33 cellular contexts compared by ENCODE assay signal in the genomic region with DNA sequence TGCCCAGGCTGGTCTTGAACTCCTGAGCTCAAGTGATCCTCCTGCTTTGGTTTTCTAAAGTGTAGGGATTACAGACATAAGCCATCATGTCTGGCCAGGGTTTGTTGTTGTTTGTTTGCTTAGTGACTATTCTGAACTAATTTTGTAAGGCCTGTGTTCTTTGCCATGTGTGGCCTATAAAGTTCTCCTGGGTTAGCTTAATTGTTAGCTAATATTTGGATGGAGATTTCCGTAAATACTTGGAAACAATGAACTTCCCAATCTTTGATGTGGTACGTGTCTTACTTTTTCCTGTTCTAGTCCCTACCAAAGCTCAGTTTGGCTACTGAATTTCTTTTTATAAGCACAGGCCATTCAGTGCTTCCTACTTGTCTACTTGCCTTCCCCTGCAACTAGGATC. TPM values are rescaled to one million over a fixed set of nuclear protein-coding genes. Genes with fewer than 3 reads are reported as not detected.
"Had no signal": no experiment of that assay in that cellular context is flagged by ENCODE, and none has a peak within 500 bp of the region (broad histone marks: within the 10 kb centered on the region; RNA-seq: fewer than 3 reads in every experiment).

No MANE protein-coding gene starts in this region.

- H3K27ac ChIP-seq: brain microvascular endothelial cell, cardiac muscle cell, SJCRH30 had no signal

- H3K27me3 ChIP-seq: brain microvascular endothelial cell, cardiac muscle cell, SJCRH30 had no signal

- ATAC-seq: activated CD4-positive, alpha-beta T cell treated with anti-CD3 and anti-CD28 coated beads for 36 hours; activated CD8-positive, alpha-beta T cell treated with anti-CD3 and anti-CD28 coated beads for 36 hours; activated T-cell treated with anti-CD3 and anti-CD28 coated beads, Interleukin-2, amount 50 U/mL, for 72 hours; Panc1; Right ventricle myocardium inferior had no signal

- H3K36me3 ChIP-seq: cardiac muscle cell, SJCRH30 had no signal

- H3K9me3 ChIP-seq: SJCRH30, SK-N-SH had no signal

- H3K4me3 ChIP-seq: cardiac muscle cell, SJCRH30 had no signal

- H3K27me3 Mint-ChIP-seq: activated CD4-positive, alpha-beta T cell treated with anti-CD3 and anti-CD28 coated beads for 36 hours; activated CD8-positive, alpha-beta T cell treated with anti-CD3 and anti-CD28 coated beads for 36 hours; activated naive CD4-positive, alpha-beta T cell treated with anti-CD3 and anti-CD28 coated beads, Interleukin-2, amount 10 ng/mL, durations not matched to agents 7 days and 5 days; activated naive CD8-positive, alpha-beta T cell treated with anti-CD3 and anti-CD28 coated beads for 36 hours had no signal

- H3K9me3 Mint-ChIP-seq: activated CD8-positive, alpha-beta T cell treated with anti-CD3 and anti-CD28 coated beads for 36 hours; activated naive CD4-positive, alpha-beta T cell treated with anti-CD3 and anti-CD28 coated beads, Interleukin-2, amount 10 ng/mL, durations not matched to agents 7 days and 5 days; activated naive CD8-positive, alpha-beta T cell treated with anti-CD3 and anti-CD28 coated beads for 36 hours; activated T-cell treated with anti-CD3 and anti-CD28 coated beads, Interleukin-2, amount 50 U/mL, for 72 hours; activated T-helper 2 cell treated with anti-CD3 and anti-CD28 coated beads, Interferon-gamma antibody, Interleukin-2, Interleukin-4, amounts not matched to agents 10 μg/mL and 5 μg/mL and 100 μg/mL, durations not matched to agents 14 hours and 24 hours and 36 hours had no signal

- DNase-seq: activated CD4-positive, alpha-beta T cell treated with anti-CD3 and anti-CD28 coated beads for 36 hours; activated CD8-positive, alpha-beta memory T cell treated with anti-CD3 and anti-CD28 coated beads, Interleukin-2, amount 50 U/mL, for 4 hours; activated CD8-positive, alpha-beta T cell treated with anti-CD3 and anti-CD28 coated beads for 36 hours; activated gamma-delta T cell treated with Interleukin-2 at 50 U/mL for 16 hours; activated naive CD4-positive, alpha-beta T cell treated with anti-CD3 and anti-CD28 coated beads, Interleukin-2, amount 10 ng/mL, durations not matched to agents 7 days and 5 days; activated naive CD8-positive, alpha-beta T cell treated with anti-CD3 and anti-CD28 coated beads for 36 hours; activated T-cell treated with anti-CD3 and anti-CD28 coated beads, Interleukin-2, amount 50 U/mL, for 72 hours; brain microvascular endothelial cell; IMR-90; Kasumi-1; KBM-7; NCI-H1048; NCI-H146; NCI-H187 treated with DMSO at 0.1 percent for 48 hours; NCI-H2081 treated with DMSO at 0.1 percent for 48 hours; NCI-H2171 treated with DMSO at 0.1 percent for 48 hours; NCI-H226; NCI-H526 treated with DMSO at 0.1 percent for 48 hours; NCI-H82; NK-92 treated with Interleukin-12 subunit alpha and Interleukin-12 subunit beta, amount 100 ng/mL, for 24 hours; OCI-M1; RPMI8226; SJCRH30; SK-N-SH; T-helper 1 cell; T-helper 9 cell had no signal

- H3K27ac Mint-ChIP-seq: activated CD4-positive, alpha-beta T cell treated with anti-CD3 and anti-CD28 coated beads for 36 hours; activated CD8-positive, alpha-beta T cell treated with anti-CD3 and anti-CD28 coated beads for 36 hours; activated naive CD4-positive, alpha-beta T cell treated with anti-CD3 and anti-CD28 coated beads, Interleukin-2, amount 10 ng/mL, durations not matched to agents 7 days and 5 days; activated naive CD8-positive, alpha-beta T cell treated with anti-CD3 and anti-CD28 coated beads for 36 hours; activated T-cell treated with anti-CD3 and anti-CD28 coated beads, Interleukin-2, amount 50 U/mL, for 72 hours; activated T-helper 2 cell treated with anti-CD3 and anti-CD28 coated beads, Interferon-gamma antibody, Interleukin-2, Interleukin-4, amounts not matched to agents 10 μg/mL and 5 μg/mL and 100 μg/mL, durations not matched to agents 14 hours and 24 hours and 36 hours had no signal

- H3K4me1 ChIP-seq: SJCRH30 had no signal

- H3K4me3 Mint-ChIP-seq: activated CD4-positive, alpha-beta T cell treated with anti-CD3 and anti-CD28 coated beads for 36 hours; activated CD8-positive, alpha-beta T cell treated with anti-CD3 and anti-CD28 coated beads for 36 hours; activated naive CD4-positive, alpha-beta T cell treated with anti-CD3 and anti-CD28 coated beads, Interleukin-2, amount 10 ng/mL, durations not matched to agents 7 days and 5 days; activated naive CD8-positive, alpha-beta T cell treated with anti-CD3 and anti-CD28 coated beads for 36 hours; activated T-cell treated with anti-CD3 and anti-CD28 coated beads, Interleukin-2, amount 50 U/mL, for 72 hours had no signal

RNA-seq across cellular contexts. Expression of gene DPEP2NB, which starts 32.3 kb away (rescaled TPM):
- total RNA-seq: activated CD4-positive, alpha-beta T cell treated with anti-CD3 and anti-CD28 coated beads for 36 hours; activated CD8-positive, alpha-beta T cell treated with anti-CD3 and anti-CD28 coated beads for 36 hours; activated naive CD8-positive, alpha-beta T cell treated with anti-CD3 and anti-CD28 coated beads for 36 hours; activated T-cell treated with anti-CD3 and anti-CD28 coated beads, Interleukin-2, amount 50 U/mL, for 72 hours; activated T-helper 2 cell treated with anti-CD3 and anti-CD28 coated beads, Interferon-gamma antibody, Interleukin-2, Interleukin-4, amounts not matched to agents 10 μg/mL and 5 μg/mL and 100 μg/mL, durations not matched to agents 14 hours and 24 hours and 36 hours; cardiac muscle cell; IMR-90; M059J; NCI-H460; Right ventricle myocardium inferior; SJCRH30 had no signal
- polyA plus RNA-seq: adipose tissue, cardiac muscle cell, IMR-90, SK-N-SH had no signal

RNA-seq across cellular contexts. Expression of gene DPEP2, which starts 48.7 kb away (rescaled TPM):
- total RNA-seq: cardiac muscle cell, IMR-90, M059J, NCI-H460, SJCRH30 had no signal
- polyA plus RNA-seq: cardiac muscle cell, IMR-90, SK-N-SH had no signal
